Comparison of ENCODE assay signal across 10 cellular contexts in genomic region chr12:64400041-64400440, GRCh38. TPM values are rescaled to one million over a fixed set of nuclear protein-coding genes. Genes with fewer than 3 reads are reported as not detected.
A peak's percentile ranks its signal among the peaks of the same experiment; 100 is the strongest.
DNase-seq lines count a peak whose midpoint lies in the region; ATAC-seq and TF ChIP-seq lines count a peak whose summit lies in the region.
"Had no signal": no experiment of that assay in that cellular context is flagged by ENCODE, and none has a peak within 500 bp of the region (broad histone marks: within the 10 kb centered on the region; RNA-seq: fewer than 3 reads in every experiment).

No MANE protein-coding gene starts in this region.

- H3K4me1 Mint-ChIP-seq in activated T-cell treated with anti-CD3 and anti-CD28 coated beads, Interleukin-2, amount 50 U/mL, for 72 hours (ENCODE audit: low read depth) = peaks cover 14% of the 10 kb centered on the region
- H3K4me1 Mint-ChIP-seq in T-cell = peaks cover 6 to 19% (median 14%) of the 10 kb centered on the region in 3 donors
- H3K4me1 Mint-ChIP-seq in stimulated activated effector memory CD8-positive, alpha-beta T cell treated with anti-CD3 and anti-CD28 coated beads, Interleukin-12 subunit alpha, Interleukin-12 subunit beta, amount 100 ng/mL, for 72 hours = peaks cover 19% of the 10 kb centered on the region

- no peaks in the 10 kb centered on the region for H4K20me1 ChIP-seq in fibroblast of lung (ENCODE audit: control insufficient read depth, extremely low read depth, insufficient read depth, low read length)

- no peak overlapping the region for H3K9ac ChIP-seq in fibroblast of lung (ENCODE audit: insufficient read depth, low read length)

- TF ChIP-seq POLR2A in prostate gland (IDR thresholded peaks at IDR 0.05) = no peak

- intact Hi-C loops in prostate gland (cut with DNase I) = loop anchor here (10.0 kb wide), 1 partner anchor 555 kb away; the partner anchor contains the start of gene SRGAP1

- no peak for ATAC-seq in activated T-cell treated with anti-CD3 and anti-CD28 coated beads, Interleukin-2, amount 50 U/mL, for 72 hours (replicated peaks in 1 of 2)
- no peak for ATAC-seq in T-cell (replicated peaks in 1 of 4)
- peak; percentile 17 for ATAC-seq in stimulated activated effector memory CD8-positive, alpha-beta T cell treated with anti-CD3 and anti-CD28 coated beads, Interleukin-12 subunit alpha, Interleukin-12 subunit beta, amount 100 ng/mL, for 72 hours
- ATAC-seq in omental fat pad (ENCODE audit: low FRiP score) = no peak
- no peak for ATAC-seq in HG02588 (IDR thresholded peaks at IDR 0.05; ENCODE audit: unreplicated experiment)

- peak in 1 of 2 donors; percentile 31 for DNase-seq in activated T-cell treated with anti-CD3 and anti-CD28 coated beads, Interleukin-2, amount 50 U/mL, for 72 hours
- DNase-seq in activated T-cell treated with anti-CD3 and anti-CD28 coated beads, Interleukin-2, amount 50 U/mL, for 1 hour = no peak
- DNase-seq in T-cell = peak in 5 of 34 experiments; percentile 8 to 25 (median 10)
- DNase-seq in fibroblast of lung (ENCODE audit: low read depth in 2 of 2) = peak; percentile 66 to 78
- no peak for DNase-seq in stimulated activated effector memory CD8-positive, alpha-beta T cell treated with anti-CD3 and anti-CD28 coated beads, Interleukin-12 subunit alpha, Interleukin-12 subunit beta, amount 100 ng/mL, for 72 hours (ENCODE audit: low spot score in 2 of 2)
- no peak for DNase-seq in omental fat pad (ENCODE audit: low spot score)
- DNase-seq in prostate gland (ENCODE audit: low spot score) = no peak

- H3K4me1 ChIP-seq in fibroblast of lung (ENCODE audit: control insufficient read depth, extremely low read depth, insufficient read depth, low read length) (no peaks in the 10 kb centered on the region), prostate gland (replicated peaks) (no peaks in the 10 kb centered on the region)

- POLR2A ChIA-PET in T-cell (lab: Charles Lee) = no interaction called here

- 52% methylated on average over 4 of the region's 4 CpGs for WGBS in prostate gland

- no peaks in the 10 kb centered on the region for H3K27me3 Mint-ChIP-seq in activated T-cell treated with anti-CD3 and anti-CD28 coated beads, Interleukin-2, amount 50 U/mL, for 72 hours (ENCODE audit: low read depth)
- no peaks in the 10 kb centered on the region for H3K27me3 Mint-ChIP-seq in T-cell

- H3K36me3 Mint-ChIP-seq in activated T-cell treated with anti-CD3 and anti-CD28 coated beads, Interleukin-2, amount 50 U/mL, for 72 hours (ENCODE audit: insufficient read depth in 2 of 2) = peaks cover 3 to 7% of the 10 kb centered on the region in 2 donors
- H3K36me3 Mint-ChIP-seq in T-cell = no peaks in the 10 kb centered on the region
- peaks cover 10% of the 10 kb centered on the region for H3K36me3 Mint-ChIP-seq in stimulated activated effector memory CD8-positive, alpha-beta T cell treated with anti-CD3 and anti-CD28 coated beads, Interleukin-12 subunit alpha, Interleukin-12 subunit beta, amount 100 ng/mL, for 72 hours
- H3K36me3 Mint-ChIP-seq: mesothelial cell of epicardium had no signal

- H3K4me3 ChIP-seq in fibroblast of lung (replicated peaks in 1 of 4; ENCODE audit: control extremely low read depth in 1 of 4, insufficient read depth in 1 of 4, low read depth in 3 of 4, low read length in 4 of 4) (no peak overlapping the region), prostate gland (no peak overlapping the region)

- H3K27ac Mint-ChIP-seq in activated T-cell treated with anti-CD3 and anti-CD28 coated beads, Interleukin-2, amount 50 U/mL, for 72 hours = peak overlapping the region; percentile 84
- H3K27ac Mint-ChIP-seq in T-cell = peak overlapping the region; percentile 81 to 82
- peak overlapping the region; percentile 49 for H3K27ac Mint-ChIP-seq in stimulated activated effector memory CD8-positive, alpha-beta T cell treated with anti-CD3 and anti-CD28 coated beads, Interleukin-12 subunit alpha, Interleukin-12 subunit beta, amount 100 ng/mL, for 72 hours
- H3K27ac Mint-ChIP-seq: mesothelial cell of epicardium had no signal

- H3K79me2 ChIP-seq in fibroblast of lung (ENCODE audit: control insufficient read depth, insufficient read depth, low read length) = no peaks in the 10 kb centered on the region

- CTCF ChIA-PET in T-cell (lab: Charles Lee) = no interaction called here

- no peaks in the 10 kb centered on the region for H3K27me3 ChIP-seq in fibroblast of lung (ENCODE audit: control insufficient read depth, insufficient read depth, low read length)
- no peaks in the 10 kb centered on the region for H3K27me3 ChIP-seq in prostate gland (replicated peaks; ENCODE audit: insufficient read depth)

- peak overlapping the region in 1 of 2 donors; percentile 88 for H3K4me3 Mint-ChIP-seq in activated T-cell treated with anti-CD3 and anti-CD28 coated beads, Interleukin-2, amount 50 U/mL, for 72 hours
- peak overlapping the region in 1 of 3 donors; percentile 46 for H3K4me3 Mint-ChIP-seq in T-cell
- H3K4me3 Mint-ChIP-seq in stimulated activated effector memory CD8-positive, alpha-beta T cell treated with anti-CD3 and anti-CD28 coated beads, Interleukin-12 subunit alpha, Interleukin-12 subunit beta, amount 100 ng/mL, for 72 hours = peak overlapping the region; percentile 30
- H3K4me3 Mint-ChIP-seq: mesothelial cell of epicardium had no signal

- H3K36me3 ChIP-seq in fibroblast of lung (ENCODE audit: control insufficient read depth, insufficient read depth, low read length) (no peaks in the 10 kb centered on the region), prostate gland (no peaks in the 10 kb centered on the region)

- H3K9me3 Mint-ChIP-seq in activated T-cell treated with anti-CD3 and anti-CD28 coated beads, Interleukin-2, amount 50 U/mL, for 72 hours = no peaks in the 10 kb centered on the region
- no peaks in the 10 kb centered on the region for H3K9me3 Mint-ChIP-seq in T-cell
- H3K9me3 Mint-ChIP-seq in stimulated activated effector memory CD8-positive, alpha-beta T cell treated with anti-CD3 and anti-CD28 coated beads, Interleukin-12 subunit alpha, Interleukin-12 subunit beta, amount 100 ng/mL, for 72 hours = no peaks in the 10 kb centered on the region
- H3K9me3 Mint-ChIP-seq: mesothelial cell of epicardium had no signal

- H3K9me3 ChIP-seq in fibroblast of lung (ENCODE audit: control insufficient read depth, insufficient read depth, low read depth, low read length) = no peaks in the 10 kb centered on the region
- no peaks in the 10 kb centered on the region for H3K9me3 ChIP-seq in prostate gland

- TF ChIP-seq CTCF in fibroblast of lung (conservative IDR thresholded peaks at IDR 0.05 in 1 of 2, IDR thresholded peaks at IDR 0.05 in 1 of 2; ENCODE audit: low read depth in 1 of 2, low read length in 2 of 2) = no peak
- TF ChIP-seq CTCF in omental fat pad (IDR thresholded peaks at IDR 0.05) = no peak
- no peak for TF ChIP-seq CTCF in prostate gland (IDR thresholded peaks at IDR 0.05)

- no peak overlapping the region for H3K4me2 ChIP-seq in fibroblast of lung (ENCODE audit: extremely low read depth, insufficient read depth, low read length)

- H3K27ac ChIP-seq in fibroblast of lung (ENCODE audit: insufficient read depth, low read length) (no peak overlapping the region), prostate gland (no peak overlapping the region)

- H2AFZ ChIP-seq in fibroblast of lung (ENCODE audit: low read length) = peak overlapping the region; percentile 4

RNA-seq across cellular contexts. Expression of gene XPOT, which starts 4.2 kb away (rescaled TPM):
- total RNA-seq in activated T-cell treated with anti-CD3 and anti-CD28 coated beads, Interleukin-2, amount 50 U/mL, for 72 hours = 100 to 1,000 TPM; 284 to 325 TPM
- 10 to 100 TPM; 53.9 to 94.2 (median 81.3) TPM for total RNA-seq in T-cell
- total RNA-seq in fibroblast of lung = 203 and 205 TPM in 2 replicates
- polyA plus RNA-seq in fibroblast of lung = 67.0 and 92.6 TPM in 2 replicates
- 46.8 and 60.1 TPM in 2 replicates for polyA plus RNA-seq in fibroblast of lung (2012)
- 17.6 and 20.8 TPM in 2 replicates for polyA minus RNA-seq in fibroblast of lung (ENCODE audit: low replicate concordance)
- total RNA-seq in omental fat pad = 10 to 100 TPM; 54.9 to 64.5 (median 55.9) TPM
- total RNA-seq in prostate gland = 10 to 100 TPM; 30.4 to 36.8 TPM

RNA-seq across cellular contexts. Expression of gene C12orf56, which starts 9.5 kb away (rescaled TPM):
- not detected for total RNA-seq in activated T-cell treated with anti-CD3 and anti-CD28 coated beads, Interleukin-2, amount 50 U/mL, for 72 hours
- total RNA-seq in T-cell (under 1 TPM in 4 of 5 donors, not detected in 1; 0.07 to 0.33 (median 0.24) TPM), fibroblast of lung (0.77 and 1.5 TPM in 2 replicates), omental fat pad (not detected), prostate gland (1 to 10 TPM in 1 of 2 donors, under 1 TPM in 1; 0.91 to 2.1 TPM)
- polyA plus RNA-seq in fibroblast of lung = 0.10 and 1.1 TPM in 2 replicates
- 0.08 and 0.47 TPM in 2 replicates for polyA plus RNA-seq in fibroblast of lung (2012)
- polyA minus RNA-seq in fibroblast of lung (ENCODE audit: low replicate concordance) = 3.4 TPM in 1 of 2 replicates, not detected in the other
- polyA plus RNA-seq: BJ had no signal

RNA-seq across cellular contexts. Expression of gene TBK1, which starts 51.9 kb away (rescaled TPM):
- 10 to 100 TPM; 20.6 to 23.9 TPM for total RNA-seq in activated T-cell treated with anti-CD3 and anti-CD28 coated beads, Interleukin-2, amount 50 U/mL, for 72 hours
- total RNA-seq in T-cell (10 to 100 TPM in 4 of 5 donors, 1 to 10 TPM in 1; 8.9 to 20.0 (median 13.5) TPM), fibroblast of lung (35.4 and 42.9 TPM in 2 replicates), omental fat pad (10 to 100 TPM; 20.4 to 33.9 (median 27.4) TPM), prostate gland (10 to 100 TPM; 25.9 to 33.6 TPM)
- 20.0 and 26.5 TPM in 2 replicates for polyA plus RNA-seq in fibroblast of lung
- polyA plus RNA-seq in fibroblast of lung (2012) = 14.2 and 17.8 TPM in 2 replicates
- polyA minus RNA-seq in fibroblast of lung (ENCODE audit: low replicate concordance) = 0.27 and 0.74 TPM in 2 replicates

Comparison
In these comparisons a context has a peak if more than half of its experiments do, and no peak if none do; other contexts are left out.
1. DNase-seq: peak in fibroblast of lung (2 of 2); none in activated T-cell treated with anti-CD3 and anti-CD28 coated beads, Interleukin-2, amount 50 U/mL, for 1 hour (single experiment), stimulated activated effector memory CD8-positive, alpha-beta T cell treated with anti-CD3 and anti-CD28 coated beads, Interleukin-12 subunit alpha, Interleukin-12 subunit beta, amount 100 ng/mL, for 72 hours (0 of 2), omental fat pad (single experiment) and prostate gland (single experiment).
2. Peak in every context shown above with its lines, with median percentiles within 50 percentile points of each other: H3K27ac Mint-ChIP-seq.